Comparison of ENCODE assay signal across 1 cellular context in the genomic region with DNA sequence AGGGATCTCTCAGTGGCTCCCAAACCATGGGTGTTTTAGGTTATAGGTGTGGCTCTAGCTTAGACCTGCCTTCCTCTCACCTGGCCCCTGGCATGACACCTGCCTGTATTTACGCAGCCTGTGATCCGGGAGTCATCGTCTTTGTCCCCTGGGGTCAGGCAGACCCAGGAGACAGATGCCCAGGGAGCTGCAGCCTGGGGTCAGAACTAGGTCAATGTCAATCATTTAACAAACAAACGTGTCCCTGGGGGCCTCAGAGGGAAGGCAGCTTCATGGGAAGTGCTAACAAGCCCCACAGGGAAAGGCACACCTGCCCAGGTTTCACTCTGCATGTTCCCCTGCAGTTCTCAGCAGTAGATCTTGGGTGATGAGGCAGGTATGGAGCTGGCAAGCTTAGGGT.
TF ChIP-seq lines count a peak whose summit lies in the region.

No MANE protein-coding gene starts in this region.

TF ChIP-seq in HepG2, 621 proteins besides CTCF, POLR2A, EP300 and RAD21 (continued from another document and continues in another):
- TF ChIP-seq, protein P1, sequence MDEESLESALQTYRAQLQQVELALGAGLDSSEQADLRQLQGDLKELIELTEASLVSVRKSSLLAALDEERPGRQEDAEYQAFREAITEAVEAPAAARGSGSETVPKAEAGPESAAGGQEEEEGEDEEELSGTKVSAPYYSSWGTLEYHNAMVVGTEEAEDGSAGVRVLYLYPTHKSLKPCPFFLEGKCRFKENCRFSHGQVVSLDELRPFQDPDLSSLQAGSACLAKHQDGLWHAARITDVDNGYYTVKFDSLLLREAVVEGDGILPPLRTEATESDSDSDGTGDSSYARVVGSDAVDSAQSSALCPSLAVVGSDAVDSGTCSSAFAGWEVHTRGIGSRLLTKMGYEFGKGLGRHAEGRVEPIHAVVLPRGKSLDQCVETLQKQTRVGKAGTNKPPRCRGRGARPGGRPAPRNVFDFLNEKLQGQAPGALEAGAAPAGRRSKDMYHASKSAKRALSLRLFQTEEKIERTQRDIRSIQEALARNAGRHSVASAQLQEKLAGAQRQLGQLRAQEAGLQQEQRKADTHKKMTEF (CRISPR knock-in tag; IDR thresholded peaks at IDR 0.05) = peak; percentile 35; the same call in 1 of the 2 replicates
- TF ChIP-seq ZNF792 (CRISPR knock-in tag; IDR thresholded peaks at IDR 0.05) = no peak
- peak; percentile 72; the same call in 1 of the 2 replicates for TF ChIP-seq NR2F2 (IDR thresholded peaks at IDR 0.05; ENCODE audit: borderline replicate concordance, low read depth)
- 0 out of 2 replicates have a peak, but pooled peaks have one; percentile 70 for TF ChIP-seq HOXA9 (CRISPR knock-in tag; IDR thresholded peaks at IDR 0.05; ENCODE audit: borderline replicate concordance)
- 0 out of 2 replicates have a peak, but pooled peaks have one; percentile 33 for TF ChIP-seq MEIS2 (CRISPR knock-in tag; IDR thresholded peaks at IDR 0.05)
- TF ChIP-seq GABPA (IDR thresholded peaks at IDR 0.05; ENCODE audit: low read depth, low read length) = no peak
- TF ChIP-seq GABPA (CRISPR knock-in tag; IDR thresholded peaks at IDR 0.05; ENCODE audit: low read depth) = peak; percentile 8; the same call in 1 of the 2 replicates
- peak; percentile 58 for TF ChIP-seq HNF4A (CRISPR knock-in tag; IDR thresholded peaks at IDR 0.05)
- TF ChIP-seq, protein P2, sequence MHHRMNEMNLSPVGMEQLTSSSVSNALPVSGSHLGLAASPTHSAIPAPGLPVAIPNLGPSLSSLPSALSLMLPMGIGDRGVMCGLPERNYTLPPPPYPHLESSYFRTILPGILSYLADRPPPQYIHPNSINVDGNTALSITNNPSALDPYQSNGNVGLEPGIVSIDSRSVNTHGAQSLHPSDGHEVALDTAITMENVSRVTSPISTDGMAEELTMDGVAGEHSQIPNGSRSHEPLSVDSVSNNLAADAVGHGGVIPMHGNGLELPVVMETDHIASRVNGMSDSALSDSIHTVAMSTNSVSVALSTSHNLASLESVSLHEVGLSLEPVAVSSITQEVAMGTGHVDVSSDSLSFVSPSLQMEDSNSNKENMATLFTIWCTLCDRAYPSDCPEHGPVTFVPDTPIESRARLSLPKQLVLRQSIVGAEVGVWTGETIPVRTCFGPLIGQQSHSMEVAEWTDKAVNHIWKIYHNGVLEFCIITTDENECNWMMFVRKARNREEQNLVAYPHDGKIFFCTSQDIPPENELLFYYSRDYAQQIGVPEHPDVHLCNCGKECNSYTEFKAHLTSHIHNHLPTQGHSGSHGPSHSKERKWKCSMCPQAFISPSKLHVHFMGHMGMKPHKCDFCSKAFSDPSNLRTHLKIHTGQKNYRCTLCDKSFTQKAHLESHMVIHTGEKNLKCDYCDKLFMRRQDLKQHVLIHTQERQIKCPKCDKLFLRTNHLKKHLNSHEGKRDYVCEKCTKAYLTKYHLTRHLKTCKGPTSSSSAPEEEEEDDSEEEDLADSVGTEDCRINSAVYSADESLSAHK (CRISPR knock-in tag; IDR thresholded peaks at IDR 0.05; ENCODE audit: borderline replicate concordance) = no peak
- TF ChIP-seq ZNF296 (CRISPR knock-in tag; conservative IDR thresholded peaks at IDR 0.05) = no peak
- TF ChIP-seq MEIS1 (CRISPR knock-in tag; IDR thresholded peaks at IDR 0.05; ENCODE audit: borderline replicate concordance) = peak; percentile 82; the same call in 1 of the 2 replicates
- no peak for TF ChIP-seq REXO4 (CRISPR knock-in tag; IDR thresholded peaks at IDR 0.05; ENCODE audit: borderline replicate concordance)
- peak; percentile 75 for TF ChIP-seq NR2F6 (IDR thresholded peaks at IDR 0.05)
- peak; percentile 81 for TF ChIP-seq NR2F6 (CRISPR knock-in tag; IDR thresholded peaks at IDR 0.05)
- TF ChIP-seq, protein P3, sequence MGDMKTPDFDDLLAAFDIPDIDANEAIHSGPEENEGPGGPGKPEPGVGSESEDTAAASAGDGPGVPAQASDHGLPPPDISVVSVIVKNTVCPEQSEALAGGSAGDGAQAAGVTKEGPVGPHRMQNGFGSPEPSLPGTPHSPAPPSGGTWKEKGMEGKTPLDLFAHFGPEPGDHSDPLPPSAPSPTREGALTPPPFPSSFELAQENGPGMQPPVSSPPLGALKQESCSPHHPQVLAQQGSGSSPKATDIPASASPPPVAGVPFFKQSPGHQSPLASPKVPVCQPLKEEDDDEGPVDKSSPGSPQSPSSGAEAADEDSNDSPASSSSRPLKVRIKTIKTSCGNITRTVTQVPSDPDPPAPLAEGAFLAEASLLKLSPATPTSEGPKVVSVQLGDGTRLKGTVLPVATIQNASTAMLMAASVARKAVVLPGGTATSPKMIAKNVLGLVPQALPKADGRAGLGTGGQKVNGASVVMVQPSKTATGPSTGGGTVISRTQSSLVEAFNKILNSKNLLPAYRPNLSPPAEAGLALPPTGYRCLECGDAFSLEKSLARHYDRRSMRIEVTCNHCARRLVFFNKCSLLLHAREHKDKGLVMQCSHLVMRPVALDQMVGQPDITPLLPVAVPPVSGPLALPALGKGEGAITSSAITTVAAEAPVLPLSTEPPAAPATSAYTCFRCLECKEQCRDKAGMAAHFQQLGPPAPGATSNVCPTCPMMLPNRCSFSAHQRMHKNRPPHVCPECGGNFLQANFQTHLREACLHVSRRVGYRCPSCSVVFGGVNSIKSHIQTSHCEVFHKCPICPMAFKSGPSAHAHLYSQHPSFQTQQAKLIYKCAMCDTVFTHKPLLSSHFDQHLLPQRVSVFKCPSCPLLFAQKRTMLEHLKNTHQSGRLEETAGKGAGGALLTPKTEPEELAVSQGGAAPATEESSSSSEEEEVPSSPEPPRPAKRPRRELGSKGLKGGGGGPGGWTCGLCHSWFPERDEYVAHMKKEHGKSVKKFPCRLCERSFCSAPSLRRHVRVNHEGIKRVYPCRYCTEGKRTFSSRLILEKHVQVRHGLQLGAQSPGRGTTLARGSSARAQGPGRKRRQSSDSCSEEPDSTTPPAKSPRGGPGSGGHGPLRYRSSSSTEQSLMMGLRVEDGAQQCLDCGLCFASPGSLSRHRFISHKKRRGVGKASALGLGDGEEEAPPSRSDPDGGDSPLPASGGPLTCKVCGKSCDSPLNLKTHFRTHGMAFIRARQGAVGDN (CRISPR knock-in tag; IDR thresholded peaks at IDR 0.05) = peak; percentile 26; the same call in 1 of the 2 replicates
- 0 out of 2 replicates have a peak, but pooled peaks have one; percentile 34 for TF ChIP-seq SAP130 (CRISPR knock-in tag; IDR thresholded peaks at IDR 0.05; ENCODE audit: low read depth)
- no peak for TF ChIP-seq ZNF460 (CRISPR knock-in tag; IDR thresholded peaks at IDR 0.05; ENCODE audit: borderline replicate concordance)
- no peak for TF ChIP-seq ZNF264 (CRISPR knock-in tag; IDR thresholded peaks at IDR 0.05)
- TF ChIP-seq ARID2 (CRISPR knock-in tag; IDR thresholded peaks at IDR 0.05; ENCODE audit: borderline replicate concordance) = no peak
- 0 out of 2 replicates have a peak, but pooled peaks have one; percentile 20 for TF ChIP-seq ISL2 (CRISPR knock-in tag; IDR thresholded peaks at IDR 0.05)
- TF ChIP-seq NFRKB (IDR thresholded peaks at IDR 0.05) = no peak
- TF ChIP-seq TBX2 (CRISPR knock-in tag; IDR thresholded peaks at IDR 0.05; ENCODE audit: borderline replicate concordance) = peak; percentile 66; the same call in 1 of the 2 replicates
- peak; percentile 46 for TF ChIP-seq THAP11 (CRISPR knock-in tag; IDR thresholded peaks at IDR 0.05)
- TF ChIP-seq, protein P4, sequence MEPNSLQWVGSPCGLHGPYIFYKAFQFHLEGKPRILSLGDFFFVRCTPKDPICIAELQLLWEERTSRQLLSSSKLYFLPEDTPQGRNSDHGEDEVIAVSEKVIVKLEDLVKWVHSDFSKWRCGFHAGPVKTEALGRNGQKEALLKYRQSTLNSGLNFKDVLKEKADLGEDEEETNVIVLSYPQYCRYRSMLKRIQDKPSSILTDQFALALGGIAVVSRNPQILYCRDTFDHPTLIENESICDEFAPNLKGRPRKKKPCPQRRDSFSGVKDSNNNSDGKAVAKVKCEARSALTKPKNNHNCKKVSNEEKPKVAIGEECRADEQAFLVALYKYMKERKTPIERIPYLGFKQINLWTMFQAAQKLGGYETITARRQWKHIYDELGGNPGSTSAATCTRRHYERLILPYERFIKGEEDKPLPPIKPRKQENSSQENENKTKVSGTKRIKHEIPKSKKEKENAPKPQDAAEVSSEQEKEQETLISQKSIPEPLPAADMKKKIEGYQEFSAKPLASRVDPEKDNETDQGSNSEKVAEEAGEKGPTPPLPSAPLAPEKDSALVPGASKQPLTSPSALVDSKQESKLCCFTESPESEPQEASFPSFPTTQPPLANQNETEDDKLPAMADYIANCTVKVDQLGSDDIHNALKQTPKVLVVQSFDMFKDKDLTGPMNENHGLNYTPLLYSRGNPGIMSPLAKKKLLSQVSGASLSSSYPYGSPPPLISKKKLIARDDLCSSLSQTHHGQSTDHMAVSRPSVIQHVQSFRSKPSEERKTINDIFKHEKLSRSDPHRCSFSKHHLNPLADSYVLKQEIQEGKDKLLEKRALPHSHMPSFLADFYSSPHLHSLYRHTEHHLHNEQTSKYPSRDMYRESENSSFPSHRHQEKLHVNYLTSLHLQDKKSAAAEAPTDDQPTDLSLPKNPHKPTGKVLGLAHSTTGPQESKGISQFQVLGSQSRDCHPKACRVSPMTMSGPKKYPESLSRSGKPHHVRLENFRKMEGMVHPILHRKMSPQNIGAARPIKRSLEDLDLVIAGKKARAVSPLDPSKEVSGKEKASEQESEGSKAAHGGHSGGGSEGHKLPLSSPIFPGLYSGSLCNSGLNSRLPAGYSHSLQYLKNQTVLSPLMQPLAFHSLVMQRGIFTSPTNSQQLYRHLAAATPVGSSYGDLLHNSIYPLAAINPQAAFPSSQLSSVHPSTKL (CRISPR knock-in tag; IDR thresholded peaks at IDR 0.05) = peak; percentile 79
- TF ChIP-seq ZNF30 (CRISPR knock-in tag; IDR thresholded peaks at IDR 0.05) = no peak
- peak; percentile 84 for TF ChIP-seq SKI (IDR thresholded peaks at IDR 0.05; ENCODE audit: partially characterized antibody)
- peak; percentile 92 for TF ChIP-seq BCL6 (CRISPR knock-in tag; IDR thresholded peaks at IDR 0.05)
- TF ChIP-seq NONO (IDR thresholded peaks at IDR 0.05) = no peak
- peak; percentile 70; the same call in 1 of the 2 replicates for TF ChIP-seq NONO (CRISPR knock-in tag; conservative IDR thresholded peaks at IDR 0.05)
- TF ChIP-seq CCDC6 (CRISPR knock-in tag; IDR thresholded peaks at IDR 0.05) = no peak
- TF ChIP-seq SOX6 (IDR thresholded peaks at IDR 0.05) = no peak
- TF ChIP-seq SOX6 (CRISPR knock-in tag; IDR thresholded peaks at IDR 0.05) = peak; percentile 60
- TF ChIP-seq, protein P5, sequence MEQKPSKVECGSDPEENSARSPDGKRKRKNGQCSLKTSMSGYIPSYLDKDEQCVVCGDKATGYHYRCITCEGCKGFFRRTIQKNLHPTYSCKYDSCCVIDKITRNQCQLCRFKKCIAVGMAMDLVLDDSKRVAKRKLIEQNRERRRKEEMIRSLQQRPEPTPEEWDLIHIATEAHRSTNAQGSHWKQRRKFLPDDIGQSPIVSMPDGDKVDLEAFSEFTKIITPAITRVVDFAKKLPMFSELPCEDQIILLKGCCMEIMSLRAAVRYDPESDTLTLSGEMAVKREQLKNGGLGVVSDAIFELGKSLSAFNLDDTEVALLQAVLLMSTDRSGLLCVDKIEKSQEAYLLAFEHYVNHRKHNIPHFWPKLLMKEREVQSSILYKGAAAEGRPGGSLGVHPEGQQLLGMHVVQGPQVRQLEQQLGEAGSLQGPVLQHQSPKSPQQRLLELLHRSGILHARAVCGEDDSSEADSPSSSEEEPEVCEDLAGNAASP (CRISPR knock-in tag; IDR thresholded peaks at IDR 0.05; ENCODE audit: borderline replicate concordance) = peak; percentile 83; the same call in 1 of the 2 replicates
- TF ChIP-seq, protein P6, sequence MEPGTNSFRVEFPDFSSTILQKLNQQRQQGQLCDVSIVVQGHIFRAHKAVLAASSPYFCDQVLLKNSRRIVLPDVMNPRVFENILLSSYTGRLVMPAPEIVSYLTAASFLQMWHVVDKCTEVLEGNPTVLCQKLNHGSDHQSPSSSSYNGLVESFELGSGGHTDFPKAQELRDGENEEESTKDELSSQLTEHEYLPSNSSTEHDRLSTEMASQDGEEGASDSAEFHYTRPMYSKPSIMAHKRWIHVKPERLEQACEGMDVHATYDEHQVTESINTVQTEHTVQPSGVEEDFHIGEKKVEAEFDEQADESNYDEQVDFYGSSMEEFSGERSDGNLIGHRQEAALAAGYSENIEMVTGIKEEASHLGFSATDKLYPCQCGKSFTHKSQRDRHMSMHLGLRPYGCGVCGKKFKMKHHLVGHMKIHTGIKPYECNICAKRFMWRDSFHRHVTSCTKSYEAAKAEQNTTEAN (CRISPR knock-in tag; conservative IDR thresholded peaks at IDR 0.05) = no peak
- peak; percentile 97 for TF ChIP-seq RXRA (CRISPR knock-in tag; IDR thresholded peaks at IDR 0.05)
- no peak for TF ChIP-seq RARG (CRISPR knock-in tag; IDR thresholded peaks at IDR 0.05; ENCODE audit: low read depth)
- peak; percentile 51; the same call in 1 of the 2 replicates for TF ChIP-seq ZNF292 (CRISPR knock-in tag; IDR thresholded peaks at IDR 0.05; ENCODE audit: borderline replicate concordance, low read depth)
- TF ChIP-seq HOXA3 (CRISPR knock-in tag; IDR thresholded peaks at IDR 0.05) = peak; percentile 19; the same call in 1 of the 2 replicates
- TF ChIP-seq CEBPB (IDR thresholded peaks at IDR 0.05; ENCODE audit: borderline replicate concordance, low read depth, low read length) = no peak
- TF ChIP-seq, protein P7, sequence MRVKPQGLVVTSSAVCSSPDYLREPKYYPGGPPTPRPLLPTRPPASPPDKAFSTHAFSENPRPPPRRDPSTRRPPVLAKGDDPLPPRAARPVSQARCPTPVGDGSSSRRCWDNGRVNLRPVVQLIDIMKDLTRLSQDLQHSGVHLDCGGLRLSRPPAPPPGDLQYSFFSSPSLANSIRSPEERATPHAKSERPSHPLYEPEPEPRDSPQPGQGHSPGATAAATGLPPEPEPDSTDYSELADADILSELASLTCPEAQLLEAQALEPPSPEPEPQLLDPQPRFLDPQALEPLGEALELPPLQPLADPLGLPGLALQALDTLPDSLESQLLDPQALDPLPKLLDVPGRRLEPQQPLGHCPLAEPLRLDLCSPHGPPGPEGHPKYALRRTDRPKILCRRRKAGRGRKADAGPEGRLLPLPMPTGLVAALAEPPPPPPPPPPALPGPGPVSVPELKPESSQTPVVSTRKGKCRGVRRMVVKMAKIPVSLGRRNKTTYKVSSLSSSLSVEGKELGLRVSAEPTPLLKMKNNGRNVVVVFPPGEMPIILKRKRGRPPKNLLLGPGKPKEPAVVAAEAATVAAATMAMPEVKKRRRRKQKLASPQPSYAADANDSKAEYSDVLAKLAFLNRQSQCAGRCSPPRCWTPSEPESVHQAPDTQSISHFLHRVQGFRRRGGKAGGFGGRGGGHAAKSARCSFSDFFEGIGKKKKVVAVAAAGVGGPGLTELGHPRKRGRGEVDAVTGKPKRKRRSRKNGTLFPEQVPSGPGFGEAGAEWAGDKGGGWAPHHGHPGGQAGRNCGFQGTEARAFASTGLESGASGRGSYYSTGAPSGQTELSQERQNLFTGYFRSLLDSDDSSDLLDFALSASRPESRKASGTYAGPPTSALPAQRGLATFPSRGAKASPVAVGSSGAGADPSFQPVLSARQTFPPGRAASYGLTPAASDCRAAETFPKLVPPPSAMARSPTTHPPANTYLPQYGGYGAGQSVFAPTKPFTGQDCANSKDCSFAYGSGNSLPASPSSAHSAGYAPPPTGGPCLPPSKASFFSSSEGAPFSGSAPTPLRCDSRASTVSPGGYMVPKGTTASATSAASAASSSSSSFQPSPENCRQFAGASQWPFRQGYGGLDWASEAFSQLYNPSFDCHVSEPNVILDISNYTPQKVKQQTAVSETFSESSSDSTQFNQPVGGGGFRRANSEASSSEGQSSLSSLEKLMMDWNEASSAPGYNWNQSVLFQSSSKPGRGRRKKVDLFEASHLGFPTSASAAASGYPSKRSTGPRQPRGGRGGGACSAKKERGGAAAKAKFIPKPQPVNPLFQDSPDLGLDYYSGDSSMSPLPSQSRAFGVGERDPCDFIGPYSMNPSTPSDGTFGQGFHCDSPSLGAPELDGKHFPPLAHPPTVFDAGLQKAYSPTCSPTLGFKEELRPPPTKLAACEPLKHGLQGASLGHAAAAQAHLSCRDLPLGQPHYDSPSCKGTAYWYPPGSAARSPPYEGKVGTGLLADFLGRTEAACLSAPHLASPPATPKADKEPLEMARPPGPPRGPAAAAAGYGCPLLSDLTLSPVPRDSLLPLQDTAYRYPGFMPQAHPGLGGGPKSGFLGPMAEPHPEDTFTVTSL (CRISPR knock-in tag; IDR thresholded peaks at IDR 0.05; ENCODE audit: borderline replicate concordance) = peak; percentile 32; the same call in 1 of the 2 replicates
